ENCODE assay signal across 1 cellular context in the genomic region with DNA sequence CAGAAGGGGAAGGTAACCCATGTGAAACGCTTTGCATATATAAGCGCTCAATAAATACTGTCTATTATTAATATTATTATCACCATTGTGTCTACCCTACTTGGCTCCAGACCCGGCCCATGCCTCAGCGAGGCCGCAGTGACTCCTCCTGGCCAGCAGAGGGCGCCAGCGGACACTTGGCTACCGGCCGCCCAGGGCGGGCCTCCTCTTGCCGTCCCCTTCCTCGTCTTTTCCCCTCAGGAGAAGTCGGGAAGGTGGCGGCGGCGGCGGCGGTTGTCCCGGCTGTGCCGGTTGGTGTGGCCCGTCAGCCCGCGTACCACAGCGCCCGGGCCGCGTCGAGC.
TF ChIP-seq lines count a peak whose summit lies in the region.

A gene with protein sequence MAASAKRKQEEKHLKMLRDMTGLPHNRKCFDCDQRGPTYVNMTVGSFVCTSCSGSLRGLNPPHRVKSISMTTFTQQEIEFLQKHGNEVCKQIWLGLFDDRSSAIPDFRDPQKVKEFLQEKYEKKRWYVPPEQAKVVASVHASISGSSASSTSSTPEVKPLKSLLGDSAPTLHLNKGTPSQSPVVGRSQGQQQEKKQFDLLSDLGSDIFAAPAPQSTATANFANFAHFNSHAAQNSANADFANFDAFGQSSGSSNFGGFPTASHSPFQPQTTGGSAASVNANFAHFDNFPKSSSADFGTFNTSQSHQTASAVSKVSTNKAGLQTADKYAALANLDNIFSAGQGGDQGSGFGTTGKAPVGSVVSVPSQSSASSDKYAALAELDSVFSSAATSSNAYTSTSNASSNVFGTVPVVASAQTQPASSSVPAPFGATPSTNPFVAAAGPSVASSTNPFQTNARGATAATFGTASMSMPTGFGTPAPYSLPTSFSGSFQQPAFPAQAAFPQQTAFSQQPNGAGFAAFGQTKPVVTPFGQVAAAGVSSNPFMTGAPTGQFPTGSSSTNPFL (plus strand): TSS at position 233 of the 341 bp plus-strand sequence. CDS start 266 bp downstream, outside the sequence.

TF ChIP-seq in H1, 55 proteins besides CTCF, POLR2A, EP300 and RAD21 (continues in another document):
- TF ChIP-seq SP2 (IDR thresholded peaks at IDR 0.05; ENCODE audit: low read length) (peak; percentile 42; the same call in 1 of the 2 replicates), NRF1 (IDR thresholded peaks at IDR 0.05; ENCODE audit: low read depth, low read length) (0 out of 2 replicates have a peak, but pooled peaks have one; percentile 4), CHD2 (IDR thresholded peaks at IDR 0.05; ENCODE audit: low read length) (no peak), EZH2 (IDR thresholded peaks at IDR 0.05; ENCODE audit: low read depth, low read length, severe bottlenecking) (no peak), GTF2F1 (IDR thresholded peaks at IDR 0.05; ENCODE audit: borderline replicate concordance, low read depth, low read length) (peak; percentile 42; the same call in 1 of the 2 replicates), POU5F1 (IDR thresholded peaks at IDR 0.05; ENCODE audit: low read depth, low read length) (no peak), CHD1 (IDR thresholded peaks at IDR 0.05; ENCODE audit: low read depth, low read length) (no peak), JUN (IDR thresholded peaks at IDR 0.05; ENCODE audit: low read depth, low read length) (no peak), TAF7 (optimal IDR thresholded peaks at IDR 0.05; ENCODE audit: borderline replicate concordance, low read depth, low read length) (peak; percentile 83), JUND (IDR thresholded peaks at IDR 0.05; ENCODE audit: low read length) (no peak), TCF12 (IDR thresholded peaks at IDR 0.05; ENCODE audit: low read depth, low read length) (no peak), RFX5 (IDR thresholded peaks at IDR 0.05; ENCODE audit: borderline replicate concordance, low read depth, low read length) (no peak), SIX5 (IDR thresholded peaks at IDR 0.05; ENCODE audit: low read depth, low read length) (no peak), CREB1 (IDR thresholded peaks at IDR 0.05) (peak; percentile 56; the same call in 1 of the 2 replicates), EGR1 (IDR thresholded peaks at IDR 0.05; ENCODE audit: borderline replicate concordance, low read depth, low read length) (0 out of 2 replicates have a peak, but pooled peaks have one; percentile 43), SAP30 (IDR thresholded peaks at IDR 0.05; ENCODE audit: insufficient read depth, insufficient replicate concordance, low read length) (no peak), ZNF274 (IDR thresholded peaks at IDR 0.05; ENCODE audit: borderline replicate concordance, extremely low read depth, low read length) (no peak), HDAC2 (IDR thresholded peaks at IDR 0.05; ENCODE audit: borderline replicate concordance in 1 of 2, low read depth in 2 of 2, low read length in 2 of 2) (no peak), YY1 (IDR thresholded peaks at IDR 0.05; ENCODE audit: low read depth, low read length) (no peak; the same call in 1 of the 2 replicates), CEBPB (IDR thresholded peaks at IDR 0.05; ENCODE audit: low read depth, low read length) (no peak), CBX8 (IDR thresholded peaks at IDR 0.05; ENCODE audit: borderline replicate concordance, low read depth, low read length) (no peak), SIN3A (conservative IDR thresholded peaks at IDR 0.05 in 1 of 2, IDR thresholded peaks at IDR 0.05 in 1 of 2; ENCODE audit: low read depth in 1 of 2, low read length in 2 of 2) (no peak), SUZ12 (IDR thresholded peaks at IDR 0.05; ENCODE audit: low read length) (no peak), SRF (IDR thresholded peaks at IDR 0.05; ENCODE audit: low read depth, low read length) (no peak), CBX5 (IDR thresholded peaks at IDR 0.05; ENCODE audit: low read depth, low read length) (no peak), TEAD4 (IDR thresholded peaks at IDR 0.05; ENCODE audit: low read depth, low read length) (no peak), KDM5A (IDR thresholded peaks at IDR 0.05; ENCODE audit: low read length) (no peak), HDAC6 (IDR thresholded peaks at IDR 0.05; ENCODE audit: low read depth, low read length) (no peak), BRCA1 (IDR thresholded peaks at IDR 0.05; ENCODE audit: low read depth, low read length) (no peak), NANOG (IDR thresholded peaks at IDR 0.05; ENCODE audit: insufficient read depth, low read depth, low read length, poor library complexity, severe bottlenecking) (no peak), BCL11A (IDR thresholded peaks at IDR 0.05; ENCODE audit: low read depth in 2 of 2, low read length in 2 of 2) (no peak), PHF8 (conservative IDR thresholded peaks at IDR 0.05; ENCODE audit: low read depth, low read length) (peak; percentile 44; the same call in 1 of the 2 replicates), SP1 (IDR thresholded peaks at IDR 0.05; ENCODE audit: low read depth, low read length) (no peak), RNF2 (IDR thresholded peaks at IDR 0.05; ENCODE audit: borderline replicate concordance, low read depth, low read length, missing control alignments, poor library complexity, severe bottlenecking) (no peak), KDM1A (IDR thresholded peaks at IDR 0.05; ENCODE audit: borderline replicate concordance, low read length) (no peak), CTBP2 (IDR thresholded peaks at IDR 0.05; ENCODE audit: borderline replicate concordance, insufficient read depth, insufficient read length, low read length) (no peak), RBBP5 (IDR thresholded peaks at IDR 0.05; ENCODE audit: borderline replicate concordance, low read depth, low read length) (no peak), POLR2AphosphoS5 (IDR thresholded peaks at IDR 0.05; ENCODE audit: low read depth, low read length) (peak; percentile 62; the same call in 1 of the 2 replicates), FOSL1 (IDR thresholded peaks at IDR 0.05; ENCODE audit: insufficient read depth, low read depth, low read length) (no peak), GABPA (IDR thresholded peaks at IDR 0.05; ENCODE audit: borderline replicate concordance, insufficient read depth, low read length) (no peak), MAFK (IDR thresholded peaks at IDR 0.05; ENCODE audit: low read depth, low read length) (no peak; the same call in 1 of the 2 replicates), TBP (IDR thresholded peaks at IDR 0.05; ENCODE audit: low read depth, low read length) (peak; percentile 89), SIRT6 (IDR thresholded peaks at IDR 0.05; ENCODE audit: low read length) (no peak), ASH2L (IDR thresholded peaks at IDR 0.05; ENCODE audit: low read length) (no peak), SP4 (IDR thresholded peaks at IDR 0.05; ENCODE audit: low read length) (no peak), KDM4A (IDR thresholded peaks at IDR 0.05; ENCODE audit: low read depth, low read length, severe bottlenecking) (no peak), TAF1 (IDR thresholded peaks at IDR 0.05; ENCODE audit: low read depth, low read length) (peak; percentile 91), BACH1 (IDR thresholded peaks at IDR 0.05; ENCODE audit: low read length) (no peak)
- TF ChIP-seq, protein P1, sequence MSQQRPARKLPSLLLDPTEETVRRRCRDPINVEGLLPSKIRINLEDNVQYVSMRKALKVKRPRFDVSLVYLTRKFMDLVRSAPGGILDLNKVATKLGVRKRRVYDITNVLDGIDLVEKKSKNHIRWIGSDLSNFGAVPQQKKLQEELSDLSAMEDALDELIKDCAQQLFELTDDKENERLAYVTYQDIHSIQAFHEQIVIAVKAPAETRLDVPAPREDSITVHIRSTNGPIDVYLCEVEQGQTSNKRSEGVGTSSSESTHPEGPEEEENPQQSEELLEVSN (IDR thresholded peaks at IDR 0.05): no peak
- TF ChIP-seq, protein P2, sequence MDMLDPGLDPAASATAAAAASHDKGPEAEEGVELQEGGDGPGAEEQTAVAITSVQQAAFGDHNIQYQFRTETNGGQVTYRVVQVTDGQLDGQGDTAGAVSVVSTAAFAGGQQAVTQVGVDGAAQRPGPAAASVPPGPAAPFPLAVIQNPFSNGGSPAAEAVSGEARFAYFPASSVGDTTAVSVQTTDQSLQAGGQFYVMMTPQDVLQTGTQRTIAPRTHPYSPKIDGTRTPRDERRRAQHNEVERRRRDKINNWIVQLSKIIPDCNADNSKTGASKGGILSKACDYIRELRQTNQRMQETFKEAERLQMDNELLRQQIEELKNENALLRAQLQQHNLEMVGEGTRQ (IDR thresholded peaks at IDR 0.05; ENCODE audit: low read length): no peak
- TF ChIP-seq, protein P3, sequence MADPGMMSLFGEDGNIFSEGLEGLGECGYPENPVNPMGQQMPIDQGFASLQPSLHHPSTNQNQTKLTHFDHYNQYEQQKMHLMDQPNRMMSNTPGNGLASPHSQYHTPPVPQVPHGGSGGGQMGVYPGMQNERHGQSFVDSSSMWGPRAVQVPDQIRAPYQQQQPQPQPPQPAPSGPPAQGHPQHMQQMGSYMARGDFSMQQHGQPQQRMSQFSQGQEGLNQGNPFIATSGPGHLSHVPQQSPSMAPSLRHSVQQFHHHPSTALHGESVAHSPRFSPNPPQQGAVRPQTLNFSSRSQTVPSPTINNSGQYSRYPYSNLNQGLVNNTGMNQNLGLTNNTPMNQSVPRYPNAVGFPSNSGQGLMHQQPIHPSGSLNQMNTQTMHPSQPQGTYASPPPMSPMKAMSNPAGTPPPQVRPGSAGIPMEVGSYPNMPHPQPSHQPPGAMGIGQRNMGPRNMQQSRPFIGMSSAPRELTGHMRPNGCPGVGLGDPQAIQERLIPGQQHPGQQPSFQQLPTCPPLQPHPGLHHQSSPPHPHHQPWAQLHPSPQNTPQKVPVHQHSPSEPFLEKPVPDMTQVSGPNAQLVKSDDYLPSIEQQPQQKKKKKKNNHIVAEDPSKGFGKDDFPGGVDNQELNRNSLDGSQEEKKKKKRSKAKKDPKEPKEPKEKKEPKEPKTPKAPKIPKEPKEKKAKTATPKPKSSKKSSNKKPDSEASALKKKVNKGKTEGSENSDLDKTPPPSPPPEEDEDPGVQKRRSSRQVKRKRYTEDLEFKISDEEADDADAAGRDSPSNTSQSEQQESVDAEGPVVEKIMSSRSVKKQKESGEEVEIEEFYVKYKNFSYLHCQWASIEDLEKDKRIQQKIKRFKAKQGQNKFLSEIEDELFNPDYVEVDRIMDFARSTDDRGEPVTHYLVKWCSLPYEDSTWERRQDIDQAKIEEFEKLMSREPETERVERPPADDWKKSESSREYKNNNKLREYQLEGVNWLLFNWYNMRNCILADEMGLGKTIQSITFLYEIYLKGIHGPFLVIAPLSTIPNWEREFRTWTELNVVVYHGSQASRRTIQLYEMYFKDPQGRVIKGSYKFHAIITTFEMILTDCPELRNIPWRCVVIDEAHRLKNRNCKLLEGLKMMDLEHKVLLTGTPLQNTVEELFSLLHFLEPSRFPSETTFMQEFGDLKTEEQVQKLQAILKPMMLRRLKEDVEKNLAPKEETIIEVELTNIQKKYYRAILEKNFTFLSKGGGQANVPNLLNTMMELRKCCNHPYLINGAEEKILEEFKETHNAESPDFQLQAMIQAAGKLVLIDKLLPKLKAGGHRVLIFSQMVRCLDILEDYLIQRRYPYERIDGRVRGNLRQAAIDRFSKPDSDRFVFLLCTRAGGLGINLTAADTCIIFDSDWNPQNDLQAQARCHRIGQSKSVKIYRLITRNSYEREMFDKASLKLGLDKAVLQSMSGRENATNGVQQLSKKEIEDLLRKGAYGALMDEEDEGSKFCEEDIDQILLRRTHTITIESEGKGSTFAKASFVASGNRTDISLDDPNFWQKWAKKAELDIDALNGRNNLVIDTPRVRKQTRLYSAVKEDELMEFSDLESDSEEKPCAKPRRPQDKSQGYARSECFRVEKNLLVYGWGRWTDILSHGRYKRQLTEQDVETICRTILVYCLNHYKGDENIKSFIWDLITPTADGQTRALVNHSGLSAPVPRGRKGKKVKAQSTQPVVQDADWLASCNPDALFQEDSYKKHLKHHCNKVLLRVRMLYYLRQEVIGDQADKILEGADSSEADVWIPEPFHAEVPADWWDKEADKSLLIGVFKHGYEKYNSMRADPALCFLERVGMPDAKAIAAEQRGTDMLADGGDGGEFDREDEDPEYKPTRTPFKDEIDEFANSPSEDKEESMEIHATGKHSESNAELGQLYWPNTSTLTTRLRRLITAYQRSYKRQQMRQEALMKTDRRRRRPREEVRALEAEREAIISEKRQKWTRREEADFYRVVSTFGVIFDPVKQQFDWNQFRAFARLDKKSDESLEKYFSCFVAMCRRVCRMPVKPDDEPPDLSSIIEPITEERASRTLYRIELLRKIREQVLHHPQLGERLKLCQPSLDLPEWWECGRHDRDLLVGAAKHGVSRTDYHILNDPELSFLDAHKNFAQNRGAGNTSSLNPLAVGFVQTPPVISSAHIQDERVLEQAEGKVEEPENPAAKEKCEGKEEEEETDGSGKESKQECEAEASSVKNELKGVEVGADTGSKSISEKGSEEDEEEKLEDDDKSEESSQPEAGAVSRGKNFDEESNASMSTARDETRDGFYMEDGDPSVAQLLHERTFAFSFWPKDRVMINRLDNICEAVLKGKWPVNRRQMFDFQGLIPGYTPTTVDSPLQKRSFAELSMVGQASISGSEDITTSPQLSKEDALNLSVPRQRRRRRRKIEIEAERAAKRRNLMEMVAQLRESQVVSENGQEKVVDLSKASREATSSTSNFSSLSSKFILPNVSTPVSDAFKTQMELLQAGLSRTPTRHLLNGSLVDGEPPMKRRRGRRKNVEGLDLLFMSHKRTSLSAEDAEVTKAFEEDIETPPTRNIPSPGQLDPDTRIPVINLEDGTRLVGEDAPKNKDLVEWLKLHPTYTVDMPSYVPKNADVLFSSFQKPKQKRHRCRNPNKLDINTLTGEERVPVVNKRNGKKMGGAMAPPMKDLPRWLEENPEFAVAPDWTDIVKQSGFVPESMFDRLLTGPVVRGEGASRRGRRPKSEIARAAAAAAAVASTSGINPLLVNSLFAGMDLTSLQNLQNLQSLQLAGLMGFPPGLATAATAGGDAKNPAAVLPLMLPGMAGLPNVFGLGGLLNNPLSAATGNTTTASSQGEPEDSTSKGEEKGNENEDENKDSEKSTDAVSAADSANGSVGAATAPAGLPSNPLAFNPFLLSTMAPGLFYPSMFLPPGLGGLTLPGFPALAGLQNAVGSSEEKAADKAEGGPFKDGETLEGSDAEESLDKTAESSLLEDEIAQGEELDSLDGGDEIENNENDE (IDR thresholded peaks at IDR 0.05; ENCODE audit: insufficient replicate concordance, low read length): no peak
- TF ChIP-seq, protein P4, sequence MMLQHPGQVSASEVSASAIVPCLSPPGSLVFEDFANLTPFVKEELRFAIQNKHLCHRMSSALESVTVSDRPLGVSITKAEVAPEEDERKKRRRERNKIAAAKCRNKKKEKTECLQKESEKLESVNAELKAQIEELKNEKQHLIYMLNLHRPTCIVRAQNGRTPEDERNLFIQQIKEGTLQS (IDR thresholded peaks at IDR 0.05; ENCODE audit: insufficient read depth, low read depth, low read length): no peak
- TF ChIP-seq, protein P5, sequence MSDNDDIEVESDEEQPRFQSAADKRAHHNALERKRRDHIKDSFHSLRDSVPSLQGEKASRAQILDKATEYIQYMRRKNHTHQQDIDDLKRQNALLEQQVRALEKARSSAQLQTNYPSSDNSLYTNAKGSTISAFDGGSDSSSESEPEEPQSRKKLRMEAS (IDR thresholded peaks at IDR 0.05): no peak; the same call in 1 of the 2 replicates
- TF ChIP-seq, protein P6, sequence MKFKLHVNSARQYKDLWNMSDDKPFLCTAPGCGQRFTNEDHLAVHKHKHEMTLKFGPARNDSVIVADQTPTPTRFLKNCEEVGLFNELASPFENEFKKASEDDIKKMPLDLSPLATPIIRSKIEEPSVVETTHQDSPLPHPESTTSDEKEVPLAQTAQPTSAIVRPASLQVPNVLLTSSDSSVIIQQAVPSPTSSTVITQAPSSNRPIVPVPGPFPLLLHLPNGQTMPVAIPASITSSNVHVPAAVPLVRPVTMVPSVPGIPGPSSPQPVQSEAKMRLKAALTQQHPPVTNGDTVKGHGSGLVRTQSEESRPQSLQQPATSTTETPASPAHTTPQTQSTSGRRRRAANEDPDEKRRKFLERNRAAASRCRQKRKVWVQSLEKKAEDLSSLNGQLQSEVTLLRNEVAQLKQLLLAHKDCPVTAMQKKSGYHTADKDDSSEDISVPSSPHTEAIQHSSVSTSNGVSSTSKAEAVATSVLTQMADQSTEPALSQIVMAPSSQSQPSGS (IDR thresholded peaks at IDR 0.05; ENCODE audit: low read length): no peak
